In genomic region chr5:97229196-97229595, GRCh38 we compare ENCODE assay signal across 13 cellular contexts.
"Had no signal": no experiment of that assay in that cellular context is flagged by ENCODE, and none has a peak within 500 bp of the region (broad histone marks: within the 10 kb centered on the region; RNA-seq: fewer than 3 reads in every experiment).

No MANE protein-coding gene starts in this region.

- H3K4me2 ChIP-seq: neural progenitor cell had no signal

- H3K36me3 Mint-ChIP-seq: activated naive CD4-positive, alpha-beta T cell treated with anti-CD3 and anti-CD28 coated beads, Interleukin-2, amount 10 ng/mL, durations not matched to agents 7 days and 5 days; neural progenitor cell had no signal

- H2AFZ ChIP-seq: neural progenitor cell had no signal

- H3K27ac Mint-ChIP-seq: activated B cell treated with CpG ODN at 0.5 μM for 24 hours; activated CD4-positive, alpha-beta T cell treated with anti-CD3 and anti-CD28 coated beads, Interleukin-2, amount 10 ng/mL, durations not matched to agents 7 days and 5 days; activated naive CD4-positive, alpha-beta T cell treated with anti-CD3 and anti-CD28 coated beads, Interleukin-2, amount 10 ng/mL, durations not matched to agents 7 days and 5 days; neural progenitor cell; stimulated activated naive CD8-positive, alpha-beta T cell treated with anti-CD3 and anti-CD28 coated beads, Interleukin-15, amount 100 ng/mL, for 72 hours had no signal

- H3K4me3 ChIP-seq: colonic mucosa, neural progenitor cell, pancreas, thoracic aorta, vagina had no signal

- FAIRE-seq: pancreas had no signal

- H3K4me1 Mint-ChIP-seq: activated B cell treated with CpG ODN at 0.5 μM for 24 hours; activated CD4-positive, alpha-beta T cell treated with anti-CD3 and anti-CD28 coated beads, Interleukin-2, amount 10 ng/mL, durations not matched to agents 7 days and 5 days; activated naive CD4-positive, alpha-beta T cell treated with anti-CD3 and anti-CD28 coated beads, Interleukin-2, amount 10 ng/mL, durations not matched to agents 7 days and 5 days; neural progenitor cell; stimulated activated naive CD8-positive, alpha-beta T cell treated with anti-CD3 and anti-CD28 coated beads, Interleukin-15, amount 100 ng/mL, for 72 hours had no signal

- H3K4me1 ChIP-seq: colonic mucosa, neural progenitor cell, vagina had no signal

- H3K27ac ChIP-seq: colonic mucosa, neural progenitor cell, pancreas, thoracic aorta, vagina had no signal

- H3K36me3 ChIP-seq: colonic mucosa, neural progenitor cell, pancreas, thoracic aorta, vagina had no signal

- H3K9ac ChIP-seq: neural progenitor cell had no signal

- DNase-seq: activated B cell treated with CpG ODN at 0.5 μM for 24 hours; activated CD4-positive, alpha-beta T cell treated with anti-CD3 and anti-CD28 coated beads, Interleukin-2, amount 10 ng/mL, durations not matched to agents 7 days and 5 days; activated CD8-positive, alpha-beta memory T cell treated with anti-CD3 and anti-CD28 coated beads for 24 hours; activated naive CD4-positive, alpha-beta T cell treated with anti-CD3 and anti-CD28 coated beads, Interleukin-2, amount 10 ng/mL, durations not matched to agents 7 days and 5 days; colonic mucosa; left colon; pancreas; stimulated activated CD4-positive, alpha-beta T cell treated with anti-CD3 and anti-CD28 coated beads, Interleukin-15, amount 100 ng/mL, for 24 hours; stimulated activated CD4-positive, alpha-beta T cell treated with anti-CD3 and anti-CD28 coated beads, Interleukin-4, amount 100 ng/mL, for 4 hours; stimulated activated naive CD8-positive, alpha-beta T cell treated with anti-CD3 and anti-CD28 coated beads, Interleukin-15, amount 100 ng/mL, for 72 hours had no signal

- ATAC-seq: left colon; stimulated activated naive CD8-positive, alpha-beta T cell treated with anti-CD3 and anti-CD28 coated beads, Interleukin-15, amount 100 ng/mL, for 72 hours had no signal

- H3K4me3 Mint-ChIP-seq: activated B cell treated with CpG ODN at 0.5 μM for 24 hours; activated CD4-positive, alpha-beta T cell treated with anti-CD3 and anti-CD28 coated beads, Interleukin-2, amount 10 ng/mL, durations not matched to agents 7 days and 5 days; activated naive CD4-positive, alpha-beta T cell treated with anti-CD3 and anti-CD28 coated beads, Interleukin-2, amount 10 ng/mL, durations not matched to agents 7 days and 5 days; neural progenitor cell; stimulated activated naive CD8-positive, alpha-beta T cell treated with anti-CD3 and anti-CD28 coated beads, Interleukin-15, amount 100 ng/mL, for 72 hours had no signal

- H3K27me3 ChIP-seq: colonic mucosa, neural progenitor cell, pancreas, vagina had no signal

- H3K27me3 Mint-ChIP-seq: stimulated activated naive CD8-positive, alpha-beta T cell treated with anti-CD3 and anti-CD28 coated beads, Interleukin-15, amount 100 ng/mL, for 72 hours had no signal

- H3K9me3 ChIP-seq: colonic mucosa, pancreas, thoracic aorta, vagina had no signal

- H3K9me3 Mint-ChIP-seq: activated B cell treated with CpG ODN at 0.5 μM for 24 hours; stimulated activated naive CD8-positive, alpha-beta T cell treated with anti-CD3 and anti-CD28 coated beads, Interleukin-15, amount 100 ng/mL, for 72 hours had no signal
